In the genomic region with DNA sequence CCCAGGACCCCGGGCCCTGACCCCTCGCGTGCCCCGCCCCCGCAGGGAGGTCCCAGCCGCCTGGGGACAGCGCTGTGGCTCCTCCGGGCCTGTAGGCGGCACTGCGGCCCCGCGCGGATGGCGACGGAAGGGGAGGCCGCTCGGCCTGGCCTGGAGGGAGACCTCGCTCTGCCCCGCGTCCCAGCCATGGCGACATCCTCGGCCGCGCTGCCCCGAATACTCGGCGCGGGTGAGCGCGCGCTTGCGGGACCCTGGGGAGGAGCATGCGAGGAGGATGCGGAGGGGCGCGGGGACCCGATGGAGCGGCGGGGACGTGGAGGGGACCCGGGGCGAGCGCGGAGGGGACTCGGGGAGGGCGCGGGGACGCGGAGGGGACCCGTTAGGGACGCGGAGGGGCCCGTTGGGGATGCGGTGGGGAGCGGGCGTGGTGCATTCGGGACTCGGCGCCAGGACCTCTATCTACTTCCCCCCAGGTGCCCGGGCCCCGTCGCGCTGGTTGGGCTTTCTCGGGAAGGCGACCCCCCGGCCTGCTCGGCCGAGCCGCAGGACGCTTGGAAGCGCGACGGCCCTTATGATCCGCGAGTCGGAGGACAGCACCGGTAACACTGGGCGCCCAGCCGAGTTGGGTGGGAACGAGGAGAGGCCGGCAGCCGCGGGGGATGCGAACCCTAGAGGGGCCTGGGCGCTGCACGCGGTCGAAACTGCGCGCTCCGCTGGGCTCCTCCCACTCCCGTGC, we compare ENCODE assay signal across 8 cellular contexts.
DNase-seq lines count a peak whose midpoint lies in the region; ATAC-seq lines count a peak whose summit lies in the region.

A gene (plus strand): TSS at position 158 of the 736 bp plus-strand sequence. CDS start 29 bp downstream, at position 187.

- H3K27me3 Mint-ChIP-seq in memory B cell: no peaks in the 10 kb centered on the region

- peak; percentile 86 for ATAC-seq in GM19025 (IDR thresholded peaks at IDR 0.05; ENCODE audit: low read depth, unreplicated experiment)
- peak; percentile 91 for ATAC-seq in HG03354 (IDR thresholded peaks at IDR 0.05; ENCODE audit: poor library complexity, severe bottlenecking, unreplicated experiment)
- peak; percentile 92 for ATAC-seq in memory B cell (ENCODE audit: low read depth)

- DNase-seq in AML-193 (lab: John Stamatoyannopoulos, UW) (peak; percentile 66 to 70), NCI-H748 treated with DMSO at 0.1 percent for 48 hours (lab: John Stamatoyannopoulos, UW) (peak; percentile 38), memory B cell (ENCODE audit: low spot score in 2 of 2) (peak; percentile 87 to 96)
- DNase-seq in activated CD8-positive, alpha-beta memory T cell treated with anti-CD3 and anti-CD28 coated beads for 1 hour (ENCODE audit: extremely low read depth in 1 of 2, low read depth in 1 of 2): peak; percentile 49 to 76
- peak; percentile 71 for DNase-seq in effector CD8-positive, alpha-beta T cell (lab: John Stamatoyannopoulos, UW)
- peak; percentile 70 for DNase-seq in stimulated activated CD8-positive, alpha-beta memory T cell treated with anti-CD3 and anti-CD28 coated beads, Interleukin-12 subunit alpha, Interleukin-12 subunit beta, amount 100 ng/mL, for 1 hour (ENCODE audit: low read depth)

- H3K4me1 Mint-ChIP-seq in memory B cell: peaks cover 18% of the 10 kb centered on the region

- H3K9me3 Mint-ChIP-seq in memory B cell: no peaks in the 10 kb centered on the region

- H3K36me3 Mint-ChIP-seq in memory B cell: peaks cover 20% of the 10 kb centered on the region

- H3K27ac Mint-ChIP-seq in memory B cell: peak within 1 kb of the TSS; percentile 96

- H3K4me3 Mint-ChIP-seq in memory B cell: peak within 1 kb of the TSS; percentile 96

Comparison
In these comparisons a context has a peak if more than half of its experiments do, and no peak if none do; other contexts are left out.
1. Peak in every context shown above with its lines: DNase-seq and ATAC-seq.
2. DNase-seq: peak in every context shown above with its lines; median percentile 92 in memory B cell; 71 in effector CD8-positive, alpha-beta T cell; 70 in stimulated activated CD8-positive, alpha-beta memory T cell treated with anti-CD3 and anti-CD28 coated beads, Interleukin-12 subunit alpha, Interleukin-12 subunit beta, amount 100 ng/mL, for 1 hour; 68 in AML-193; 62 in activated CD8-positive, alpha-beta memory T cell treated with anti-CD3 and anti-CD28 coated beads for 1 hour; 38 in NCI-H748 treated with DMSO at 0.1 percent for 48 hours.